In genomic region chr4:140100771-140101170, GRCh38 we compare ENCODE assay signal across 2 cellular contexts.
TF ChIP-seq lines count a peak whose summit lies in the region.

No MANE protein-coding gene starts in this region.

TF ChIP-seq in A549, 52 proteins besides CTCF, POLR2A, EP300 and RAD21:
- TF ChIP-seq EHF (CRISPR knock-in tag; IDR thresholded peaks at IDR 0.05) (no peak), JUNB (IDR thresholded peaks at IDR 0.05) (no peak), KDM5A (IDR thresholded peaks at IDR 0.05) (no peak), HES2 (IDR thresholded peaks at IDR 0.05) (no peak), NFE2L2 (conservative IDR thresholded peaks at IDR 0.05; ENCODE audit: low read length) (no peak), ZFP36 (IDR thresholded peaks at IDR 0.05; ENCODE audit: borderline replicate concordance, partially characterized antibody) (no peak), CHD4 (IDR thresholded peaks at IDR 0.05; ENCODE audit: borderline replicate concordance) (no peak), ZNF302 (CRISPR knock-in tag; IDR thresholded peaks at IDR 0.05) (no peak), HEYL (CRISPR knock-in tag; IDR thresholded peaks at IDR 0.05) (no peak), TFCP2L1 (CRISPR knock-in tag; IDR thresholded peaks at IDR 0.05) (no peak), HMGXB4 (CRISPR knock-in tag; IDR thresholded peaks at IDR 0.05; ENCODE audit: borderline replicate concordance) (no peak), RFX5 (IDR thresholded peaks at IDR 0.05) (no peak), HOXA7 (CRISPR knock-in tag; IDR thresholded peaks at IDR 0.05) (no peak), FOSB (CRISPR knock-in tag; IDR thresholded peaks at IDR 0.05) (no peak)
- TF ChIP-seq, protein P1, sequence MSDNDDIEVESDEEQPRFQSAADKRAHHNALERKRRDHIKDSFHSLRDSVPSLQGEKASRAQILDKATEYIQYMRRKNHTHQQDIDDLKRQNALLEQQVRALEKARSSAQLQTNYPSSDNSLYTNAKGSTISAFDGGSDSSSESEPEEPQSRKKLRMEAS (IDR thresholded peaks at IDR 0.05) = no peak
- TF ChIP-seq, protein P2, sequence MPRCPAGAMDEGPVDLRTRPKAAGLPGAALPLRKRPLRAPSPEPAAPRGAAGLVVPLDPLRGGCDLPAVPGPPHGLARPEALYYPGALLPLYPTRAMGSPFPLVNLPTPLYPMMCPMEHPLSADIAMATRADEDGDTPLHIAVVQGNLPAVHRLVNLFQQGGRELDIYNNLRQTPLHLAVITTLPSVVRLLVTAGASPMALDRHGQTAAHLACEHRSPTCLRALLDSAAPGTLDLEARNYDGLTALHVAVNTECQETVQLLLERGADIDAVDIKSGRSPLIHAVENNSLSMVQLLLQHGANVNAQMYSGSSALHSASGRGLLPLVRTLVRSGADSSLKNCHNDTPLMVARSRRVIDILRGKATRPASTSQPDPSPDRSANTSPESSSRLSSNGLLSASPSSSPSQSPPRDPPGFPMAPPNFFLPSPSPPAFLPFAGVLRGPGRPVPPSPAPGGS (IDR thresholded peaks at IDR 0.05) = no peak
TF ChIP-seq in A549: peak in this region for 0.

TF ChIP-seq in IMR-90, 13 proteins besides CTCF, POLR2A, EP300 and RAD21:
- TF ChIP-seq RCOR1 (IDR thresholded peaks at IDR 0.05; ENCODE audit: insufficient replicate concordance, low read length) (no peak), MXI1 (IDR thresholded peaks at IDR 0.05; ENCODE audit: borderline replicate concordance, low read depth, low read length) (no peak)
